Comparison of ENCODE assay signal across 8 cellular contexts in genomic region chr5:74069741-74070140, GRCh38.
"Had no signal": no experiment of that assay in that cellular context is flagged by ENCODE, and none has a peak within 500 bp of the region (broad histone marks: within the 10 kb centered on the region; RNA-seq: fewer than 3 reads in every experiment).

No MANE protein-coding gene starts in this region.

- H3K4me1 ChIP-seq: HAP-1 had no signal

- H3K36me3 ChIP-seq: HAP-1 had no signal

- H3K4me3 ChIP-seq: GM23248, HAP-1, K562 had no signal

- H3K9me3 ChIP-seq: HAP-1 had no signal

- ATAC-seq: HCT116, K562 had no signal

- H3K9ac ChIP-seq: GM23248 had no signal

- H2AFZ ChIP-seq: GM23248 had no signal

- H3K27ac ChIP-seq: GM23248 had no signal

- DNase-seq: GM23248, GOT3, H7, HFFc6, IMR-90 had no signal
